18 cellular contexts compared by ENCODE assay signal in genomic region chr1:154886281-154887036, GRCh38. TPM values are rescaled to one million over a fixed set of nuclear protein-coding genes. Genes with fewer than 3 reads are reported as not detected.
A peak's percentile ranks its signal among the peaks of the same experiment; 100 is the strongest.
DNase-seq lines count a peak whose midpoint lies in the region; ATAC-seq, FAIRE-seq and TF ChIP-seq lines count a peak whose summit lies in the region.
"Had no signal": no experiment of that assay in that cellular context is flagged by ENCODE, and none has a peak within 500 bp of the region (broad histone marks: within the 10 kb centered on the region; RNA-seq: fewer than 3 reads in every experiment).

No MANE protein-coding gene starts in this region.

- no TSS peak for BruUV-seq in K562 (replicated peaks; lab: Mats Ljungman, UMichigan)

- CTCF ChIA-PET in activated naive CD4-positive, alpha-beta T cell treated with anti-CD3 and anti-CD28 coated beads, Interleukin-2, amount 10 ng/mL, durations not matched to agents 7 days and 5 days (lab: Charles Lee) = interaction anchor here (1.0 kb wide), 1 partner anchor 50 kb away, joined by 4 read pairs; the partner anchor contains the start of gene PMVK
- CTCF ChIA-PET in activated naive CD4-positive, alpha-beta T cell treated with anti-CD3 and anti-CD28 coated beads for 36 hours (lab: Charles Lee) = interaction anchor here (0.5 to 1.0 kb wide), 4 partner anchors 186 to 218 kb away, joined by 3 read pairs; no protein-coding TSS in a partner anchor
- CTCF ChIA-PET in K562 (lab: Yijun Ruan, JAX; ENCODE audit: low intra/inter-chr PET ratio) = no interaction called here

- peak; percentile 74 for TF ChIP-seq EP300 in K562 (IDR thresholded peaks at IDR 0.05; ENCODE audit: low read length)

- H3K9me3 Mint-ChIP-seq in activated naive CD4-positive, alpha-beta T cell treated with anti-CD3 and anti-CD28 coated beads, Interleukin-2, amount 10 ng/mL, durations not matched to agents 7 days and 5 days = no peaks in the 10 kb centered on the region
- no peaks in the 10 kb centered on the region for H3K9me3 Mint-ChIP-seq in activated naive CD4-positive, alpha-beta T cell treated with anti-CD3 and anti-CD28 coated beads for 36 hours
- no peaks in the 10 kb centered on the region for H3K9me3 Mint-ChIP-seq in stimulated activated effector memory CD8-positive, alpha-beta T cell treated with anti-CD3 and anti-CD28 coated beads, Interleukin-12 subunit alpha, Interleukin-12 subunit beta, amount 100 ng/mL, for 72 hours
- H3K9me3 Mint-ChIP-seq: activated CD4-positive, alpha-beta memory T cell treated with anti-CD3 and anti-CD28 coated beads for 36 hours had no signal

- no peak overlapping the region for H3K4me3 ChIP-seq in K562

- TF ChIP-seq RAD21 in K562 (CRISPR knock-in tag; conservative IDR thresholded peaks at IDR 0.05 in 1 of 2, IDR thresholded peaks at IDR 0.05 in 1 of 2) = peak in 1 of 2 experiments; percentile 32; a peak in 1 of 4 replicates

- peak; percentile 80 for FAIRE-seq in K562 (lab: Jason Lieb, UNC)
- FAIRE-seq: frontal cortex, small intestine, urothelium cell line had no signal

- TF ChIP-seq CTCF in K562 (IDR thresholded peaks at IDR 0.05 in 2 of 3, conservative IDR thresholded peaks at IDR 0.05 in 1 of 3; ENCODE audit: insufficient read depth in 2 of 3, low read depth in 1 of 3, low read length in 3 of 3) = no peak

- H3K9me1 ChIP-seq in K562 (ENCODE audit: control insufficient read depth, insufficient read depth, low read length) = peaks cover 3% of the 10 kb centered on the region

- peak; percentile 30 for DNase-seq in activated naive CD4-positive, alpha-beta T cell treated with anti-CD3 and anti-CD28 coated beads, Interleukin-2, amount 10 ng/mL, durations not matched to agents 7 days and 5 days
- no peak for DNase-seq in activated naive CD4-positive, alpha-beta T cell treated with anti-CD3 and anti-CD28 coated beads for 36 hours
- DNase-seq in OCI-M1 (lab: John Stamatoyannopoulos, UW) = peak; percentile 95
- DNase-seq in K562 (ENCODE audit: extremely low read depth in 1 of 4, low spot score in 3 of 4) = peak in 1 of 4 experiments; percentile 74
- no peak for DNase-seq in stimulated activated effector memory CD8-positive, alpha-beta T cell treated with anti-CD3 and anti-CD28 coated beads, Interleukin-12 subunit alpha, Interleukin-12 subunit beta, amount 100 ng/mL, for 72 hours (ENCODE audit: low spot score in 2 of 2)
- DNase-seq: activated CD4-positive, alpha-beta memory T cell treated with anti-CD3 and anti-CD28 coated beads for 36 hours; activated T-cell treated with anti-CD3 and anti-CD28 coated beads, Interleukin-2, amount 50 U/mL, for 48 hours; DMS53; kidney glomerular epithelial cell; NCI-H187; NCI-H345; small intestine; stimulated activated CD4-positive, alpha-beta T cell treated with anti-CD3 and anti-CD28 coated beads, Interleukin-4, amount 100 ng/mL, for 24 hours had no signal

- H4K20me1 ChIP-seq in K562 (replicated peaks; ENCODE audit: control insufficient read depth, insufficient read depth, low read length) = no peaks in the 10 kb centered on the region

- 31% methylated on average over 5 of the region's 5 CpGs for WGBS in K562 (ENCODE audit: insufficient coverage, low coverage, missing lambda C conversion rate)

- peaks cover 28 to 52% of the 10 kb centered on the region in 2 experiments for H3K4me1 ChIP-seq in K562 (replicated peaks in 1 of 2; ENCODE audit: control insufficient read depth in 2 of 2, insufficient read depth in 2 of 2, low read length in 2 of 2)

- H3K79me2 ChIP-seq in K562 (ENCODE audit: control insufficient read depth, insufficient read depth, low read length) = no peaks in the 10 kb centered on the region

- H3K36me3 Mint-ChIP-seq in activated naive CD4-positive, alpha-beta T cell treated with anti-CD3 and anti-CD28 coated beads, Interleukin-2, amount 10 ng/mL, durations not matched to agents 7 days and 5 days = no peaks in the 10 kb centered on the region
- H3K36me3 Mint-ChIP-seq in activated naive CD4-positive, alpha-beta T cell treated with anti-CD3 and anti-CD28 coated beads for 36 hours (ENCODE audit: low read depth) = no peaks in the 10 kb centered on the region
- no peaks in the 10 kb centered on the region for H3K36me3 Mint-ChIP-seq in stimulated activated effector memory CD8-positive, alpha-beta T cell treated with anti-CD3 and anti-CD28 coated beads, Interleukin-12 subunit alpha, Interleukin-12 subunit beta, amount 100 ng/mL, for 72 hours
- H3K36me3 Mint-ChIP-seq: activated CD4-positive, alpha-beta memory T cell treated with anti-CD3 and anti-CD28 coated beads for 36 hours had no signal

- H3K4me2 ChIP-seq in K562 (ENCODE audit: insufficient read depth, low read length) = peak overlapping the region; percentile 35

- H3K9ac ChIP-seq in K562 (ENCODE audit: insufficient read depth in 1 of 2, low read depth in 2 of 2, low read length in 2 of 2) = peak overlapping the region in 1 of 2 experiments; percentile 8; a peak in 2 of 4 replicates

- peak overlapping the region; percentile 21; the same call in 2 of the 3 replicates for H3K27ac ChIP-seq in K562 (ENCODE audit: extremely low read depth, low read depth, low read length)

- no peaks in the 10 kb centered on the region for H3K9me3 ChIP-seq in K562 (replicated peaks; ENCODE audit: control insufficient read depth, insufficient read depth, low read depth, low read length)

- ATAC-seq in K562 (peak; percentile 70), HG03039 (IDR thresholded peaks at IDR 0.05; ENCODE audit: unreplicated experiment) (no peak), GM18519 (IDR thresholded peaks at IDR 0.05; ENCODE audit: low FRiP score, unreplicated experiment) (no peak), GM18870 (IDR thresholded peaks at IDR 0.05; ENCODE audit: unreplicated experiment) (no peak)
- ATAC-seq in stimulated activated effector memory CD8-positive, alpha-beta T cell treated with anti-CD3 and anti-CD28 coated beads, Interleukin-12 subunit alpha, Interleukin-12 subunit beta, amount 100 ng/mL, for 72 hours = peak; percentile 58

- H3K27ac Mint-ChIP-seq in activated naive CD4-positive, alpha-beta T cell treated with anti-CD3 and anti-CD28 coated beads, Interleukin-2, amount 10 ng/mL, durations not matched to agents 7 days and 5 days = no peak overlapping the region
- H3K27ac Mint-ChIP-seq in activated naive CD4-positive, alpha-beta T cell treated with anti-CD3 and anti-CD28 coated beads for 36 hours = no peak overlapping the region
- no peak overlapping the region for H3K27ac Mint-ChIP-seq in stimulated activated effector memory CD8-positive, alpha-beta T cell treated with anti-CD3 and anti-CD28 coated beads, Interleukin-12 subunit alpha, Interleukin-12 subunit beta, amount 100 ng/mL, for 72 hours
- H3K27ac Mint-ChIP-seq: activated CD4-positive, alpha-beta memory T cell treated with anti-CD3 and anti-CD28 coated beads for 36 hours had no signal

- H3K36me3 ChIP-seq in K562 (ENCODE audit: control insufficient read depth, insufficient read depth, low read length) = no peaks in the 10 kb centered on the region

- intact Hi-C loops in activated naive CD4-positive, alpha-beta T cell treated with anti-CD3 and anti-CD28 coated beads for 36 hours (cut with micrococcal nuclease) = no loop called here
- intact Hi-C loops in K562 (cut with micrococcal nuclease) = no loop called here

- peak overlapping the region; percentile 66 for H2AFZ ChIP-seq in K562 (ENCODE audit: low read depth, low read length)

- peaks cover 19% of the 10 kb centered on the region for H3K27me3 Mint-ChIP-seq in activated naive CD4-positive, alpha-beta T cell treated with anti-CD3 and anti-CD28 coated beads, Interleukin-2, amount 10 ng/mL, durations not matched to agents 7 days and 5 days
- H3K27me3 Mint-ChIP-seq in activated naive CD4-positive, alpha-beta T cell treated with anti-CD3 and anti-CD28 coated beads for 36 hours (ENCODE audit: low read depth) = no peaks in the 10 kb centered on the region
- H3K27me3 Mint-ChIP-seq: activated CD4-positive, alpha-beta memory T cell treated with anti-CD3 and anti-CD28 coated beads for 36 hours had no signal

- H3K4me1 Mint-ChIP-seq in activated naive CD4-positive, alpha-beta T cell treated with anti-CD3 and anti-CD28 coated beads, Interleukin-2, amount 10 ng/mL, durations not matched to agents 7 days and 5 days = peaks cover 21% of the 10 kb centered on the region
- H3K4me1 Mint-ChIP-seq in activated naive CD4-positive, alpha-beta T cell treated with anti-CD3 and anti-CD28 coated beads for 36 hours (ENCODE audit: low read depth) = peaks cover 9% of the 10 kb centered on the region
- peaks cover 9% of the 10 kb centered on the region for H3K4me1 Mint-ChIP-seq in stimulated activated effector memory CD8-positive, alpha-beta T cell treated with anti-CD3 and anti-CD28 coated beads, Interleukin-12 subunit alpha, Interleukin-12 subunit beta, amount 100 ng/mL, for 72 hours

- POLR2A ChIA-PET in K562 (lab: Yijun Ruan, JAX) = interaction anchor here (0.7 to 1.1 kb wide), 3 partner anchors 50 to 176 kb away, joined by 3 read pairs; partner anchors contain the start of gene PMVK

- in situ Hi-C loops in K562 (cut with MboI) = no loop called here

- 0 out of 5 replicates have a peak, but pooled peaks cover 0 to 4% of the 10 kb centered on the region in 2 experiments for H3K27me3 ChIP-seq in K562 (ENCODE audit: control insufficient read depth in 2 of 2, insufficient read depth in 2 of 2, low read length in 2 of 2)

- TF ChIP-seq POLR2A in K562 (conservative IDR thresholded peaks at IDR 0.05) = no peak

- no peak overlapping the region for H3K4me3 Mint-ChIP-seq in activated naive CD4-positive, alpha-beta T cell treated with anti-CD3 and anti-CD28 coated beads, Interleukin-2, amount 10 ng/mL, durations not matched to agents 7 days and 5 days
- no peak overlapping the region for H3K4me3 Mint-ChIP-seq in activated naive CD4-positive, alpha-beta T cell treated with anti-CD3 and anti-CD28 coated beads for 36 hours
- H3K4me3 Mint-ChIP-seq in stimulated activated effector memory CD8-positive, alpha-beta T cell treated with anti-CD3 and anti-CD28 coated beads, Interleukin-12 subunit alpha, Interleukin-12 subunit beta, amount 100 ng/mL, for 72 hours = no peak overlapping the region
- H3K4me3 Mint-ChIP-seq: activated CD4-positive, alpha-beta memory T cell treated with anti-CD3 and anti-CD28 coated beads for 36 hours had no signal

RNA-seq across cellular contexts. Expression of gene KCNN3, which starts 16.4 kb away (rescaled TPM):
- total RNA-seq in activated naive CD4-positive, alpha-beta T cell treated with anti-CD3 and anti-CD28 coated beads for 36 hours = under 1 TPM; 0.25 to 0.26 TPM
- total RNA-seq in K562 (2011; cell fraction: chromatin; rRNA removed; ENCODE audit: low replicate concordance) = 0.12 TPM in 1 of 2 replicates, not detected in the other
- 0.17 TPM in 1 of 2 replicates, not detected in the other for total RNA-seq in K562 (2011; cell fraction: nucleolus; rRNA removed)
- total RNA-seq in K562 (2011; cell fraction: nucleoplasm; rRNA removed) = not detected in 2 replicates
- total RNA-seq in K562 (2014; rRNA removed) (0.12 TPM in 1 of 2 replicates, not detected in the other), K562 (2014; rRNA removed; fragmentation: Illumina TruSeq; extraction: Trizol) (not detected in 2 replicates), K562 (2015; rRNA removed; fragmentation: Illumina TruSeq; extraction: Trizol) (not detected in 2 replicates), K562 (2021) (0.02 and 0.04 TPM in 2 replicates)
- polyA plus RNA-seq in K562 (2011; rRNA removed) (0.03 TPM in 1 of 2 replicates, not detected in the other), K562 (2014; fragmentation: Illumina TruSeq; extraction: Trizol) (not detected in 2 replicates), K562 (2014; fragmentation: Nextera tagmentation; extraction: Ambion mirVana) (not detected), K562 (2014; rRNA removed) (0.03 TPM in 1 of 2 replicates, not detected in the other)
- 0.01 and 0.07 TPM in 2 replicates for polyA plus RNA-seq in K562 (2011; cell fraction: cytosol; rRNA removed)
- 0.01 and 0.07 TPM in 2 replicates for polyA plus RNA-seq in K562 (2011; cell fraction: nucleus; rRNA removed)
- polyA plus RNA-seq in K562 (2012) = 0.03 and 0.14 TPM in 2 replicates
- polyA minus RNA-seq in K562 (2011; rRNA and poly(A)+ RNA removed) = 0.07 TPM in 1 of 2 replicates, not detected in the other
- polyA minus RNA-seq in K562 (2011; cell fraction: cytosol; rRNA and poly(A)+ RNA removed) = not detected in 2 replicates
- polyA minus RNA-seq in K562 (2011; cell fraction: nucleus; rRNA and poly(A)+ RNA removed) = not detected in 2 replicates

RNA-seq across cellular contexts. Expression of gene PMVK, which starts 50.1 kb away (rescaled TPM):
- total RNA-seq in activated naive CD4-positive, alpha-beta T cell treated with anti-CD3 and anti-CD28 coated beads for 36 hours = 10 to 100 TPM; 29.8 to 30.5 TPM
- 0.67 and 3.0 TPM in 2 replicates for total RNA-seq in K562 (2011; cell fraction: chromatin; rRNA removed; ENCODE audit: low replicate concordance)
- total RNA-seq in K562 (2011; cell fraction: nucleolus; rRNA removed) = 3.2 and 5.5 TPM in 2 replicates
- total RNA-seq in K562 (2011; cell fraction: nucleoplasm; rRNA removed) = 2.6 and 3.1 TPM in 2 replicates
- total RNA-seq in K562 (2014; rRNA removed) (6.3 and 6.5 TPM in 2 replicates), K562 (2014; rRNA removed; fragmentation: Illumina TruSeq; extraction: Trizol) (4.7 and 6.0 TPM in 2 replicates), K562 (2015; rRNA removed; fragmentation: Illumina TruSeq; extraction: Trizol) (9.4 and 9.9 TPM in 2 replicates), K562 (2021) (11.8 and 14.1 TPM in 2 replicates)
- polyA plus RNA-seq in K562 (2011; rRNA removed) (9.5 and 11.4 TPM in 2 replicates), K562 (2014; fragmentation: Illumina TruSeq; extraction: Trizol) (6.3 and 9.6 TPM in 2 replicates), K562 (2014; fragmentation: Nextera tagmentation; extraction: Ambion mirVana) (1 to 10 TPM; 1.1 to 3.8 TPM), K562 (2014; rRNA removed) (15.3 and 16.4 TPM in 2 replicates)
- 10.1 and 13.2 TPM in 2 replicates for polyA plus RNA-seq in K562 (2011; cell fraction: cytosol; rRNA removed)
- 3.5 and 5.5 TPM in 2 replicates for polyA plus RNA-seq in K562 (2011; cell fraction: nucleus; rRNA removed)
- polyA plus RNA-seq in K562 (2012) = 23.3 and 24.8 TPM in 2 replicates
- 3.7 and 5.3 TPM in 2 replicates for polyA minus RNA-seq in K562 (2011; rRNA and poly(A)+ RNA removed)
- 5.9 and 6.6 TPM in 2 replicates for polyA minus RNA-seq in K562 (2011; cell fraction: cytosol; rRNA and poly(A)+ RNA removed)
- 1.5 and 1.7 TPM in 2 replicates for polyA minus RNA-seq in K562 (2011; cell fraction: nucleus; rRNA and poly(A)+ RNA removed)

Comparison
In these comparisons a context has a peak if more than half of its experiments do, and no peak if none do; other contexts are left out.
1. DNase-seq: peak in activated naive CD4-positive, alpha-beta T cell treated with anti-CD3 and anti-CD28 coated beads, Interleukin-2, amount 10 ng/mL, durations not matched to agents 7 days and 5 days (single experiment) and OCI-M1 (single experiment); none in activated naive CD4-positive, alpha-beta T cell treated with anti-CD3 and anti-CD28 coated beads for 36 hours (single experiment) and stimulated activated effector memory CD8-positive, alpha-beta T cell treated with anti-CD3 and anti-CD28 coated beads, Interleukin-12 subunit alpha, Interleukin-12 subunit beta, amount 100 ng/mL, for 72 hours (0 of 2).
2. ATAC-seq: peak in K562 (single experiment) and stimulated activated effector memory CD8-positive, alpha-beta T cell treated with anti-CD3 and anti-CD28 coated beads, Interleukin-12 subunit alpha, Interleukin-12 subunit beta, amount 100 ng/mL, for 72 hours (single experiment); none in HG03039 (single experiment), GM18519 (single experiment) and GM18870 (single experiment).